16 cellular contexts compared by ENCODE assay signal in the genomic region with DNA sequence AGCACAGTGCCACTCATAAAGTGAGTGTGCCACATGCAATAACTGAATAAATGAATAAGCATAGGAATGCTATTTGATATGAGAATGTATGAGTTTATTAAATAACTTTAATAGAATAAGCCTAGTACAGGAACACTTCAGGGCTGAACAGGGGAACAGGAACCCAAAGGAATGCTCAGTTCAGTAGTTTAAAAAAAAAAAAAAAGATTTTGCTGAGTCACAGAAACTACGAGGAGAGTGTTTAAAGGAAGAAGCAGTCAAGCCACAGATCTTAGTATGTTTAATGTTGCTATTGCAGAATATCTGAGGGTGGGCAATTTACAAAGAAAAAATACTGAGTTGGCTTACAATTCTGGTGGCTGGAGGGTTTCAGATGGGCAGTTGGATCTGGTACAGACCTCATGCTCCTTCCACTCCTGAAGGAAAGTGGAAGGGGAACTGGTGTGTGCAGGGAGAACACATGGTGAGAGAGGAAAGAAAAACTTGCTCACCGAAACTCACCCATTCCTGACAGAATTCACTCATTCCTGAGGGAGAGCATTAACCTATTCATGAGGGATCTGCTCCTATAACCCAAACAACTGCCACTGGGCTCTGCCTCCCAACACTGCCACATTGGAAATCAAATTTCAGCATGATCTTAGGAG.
A peak's percentile ranks its signal among the peaks of the same experiment; 100 is the strongest.
DNase-seq lines count a peak whose midpoint lies in the region; ATAC-seq, FAIRE-seq and TF ChIP-seq lines count a peak whose summit lies in the region.
"Had no signal": no experiment of that assay in that cellular context is flagged by ENCODE, and none has a peak within 500 bp of the region (broad histone marks: within the 10 kb centered on the region; RNA-seq: fewer than 3 reads in every experiment).

No MANE protein-coding gene starts in this region.

- H3K9me3 ChIP-seq in GM12878 (replicated peaks; ENCODE audit: control insufficient read depth, insufficient read depth, low read length) = no peaks in the 10 kb centered on the region
- H3K9me3 ChIP-seq in mesodermal cell (ENCODE audit: control insufficient read depth, low read length) = no peaks in the 10 kb centered on the region
- H3K9me3 ChIP-seq: BLaER1, colonic mucosa had no signal

- H3K4me2 ChIP-seq in GM12878 (ENCODE audit: control insufficient read depth, insufficient read depth) = no peak overlapping the region
- H3K4me2 ChIP-seq: BLaER1 had no signal

- FAIRE-seq in GM12878 (lab: Jason Lieb, UNC) = no peak

- H3K27ac ChIP-seq in GM12878 (ENCODE audit: control insufficient read depth, insufficient read depth) = no peak overlapping the region
- peak overlapping the region; percentile 11 for H3K27ac ChIP-seq in mesodermal cell (ENCODE audit: low read depth, low read length, severe bottlenecking)
- H3K27ac ChIP-seq: BLaER1, colonic mucosa, heart right ventricle had no signal

- no peak overlapping the region for H3K4me3 Mint-ChIP-seq in activated CD4-positive, alpha-beta T cell treated with anti-CD3 and anti-CD28 coated beads for 36 hours

- TF ChIP-seq CTCF in GM12878 (IDR thresholded peaks at IDR 0.05 in 2 of 3, conservative IDR thresholded peaks at IDR 0.05 in 1 of 3; ENCODE audit: control insufficient read depth in 2 of 3, extremely low read depth in 1 of 3, insufficient read depth in 1 of 3, low read depth in 3 of 3, low read length in 3 of 3) = no peak

- intact Hi-C loops in GM12878 (cut with micrococcal nuclease; ENCODE audit: unreplicated experiment) = no loop called here
- intact Hi-C loops in activated CD4-positive, alpha-beta T cell treated with anti-CD3 and anti-CD28 coated beads for 36 hours (cut with DNase I, micrococcal nuclease) = no loop called here

- TF ChIP-seq RAD21 in GM12878 (IDR thresholded peaks at IDR 0.05; ENCODE audit: insufficient read depth, low read depth, low read length) = no peak

- H3K27me3 ChIP-seq in GM12878 (replicated peaks in 1 of 2; ENCODE audit: control insufficient read depth in 2 of 2, insufficient read depth in 2 of 2, low read length in 1 of 2) = no peaks in the 10 kb centered on the region
- H3K27me3 ChIP-seq: BLaER1, colonic mucosa, heart right ventricle had no signal

- H3K36me3 ChIP-seq in GM12878 (ENCODE audit: control insufficient read depth in 2 of 2, insufficient read depth in 2 of 2, low read length in 1 of 2) (no peaks in the 10 kb centered on the region), mesodermal cell (ENCODE audit: control insufficient read depth, insufficient read depth, low read length) (no peaks in the 10 kb centered on the region)
- H3K36me3 ChIP-seq: BLaER1, colonic mucosa, heart right ventricle had no signal

- CTCF ChIA-PET in GM12878 (lab: Yijun Ruan, JAX) = no interaction called here
- CTCF ChIA-PET in activated CD4-positive, alpha-beta T cell treated with anti-CD3 and anti-CD28 coated beads for 36 hours (lab: Charles Lee) = no interaction called here

- H3K27me3 Mint-ChIP-seq in activated CD4-positive, alpha-beta T cell treated with anti-CD3 and anti-CD28 coated beads for 36 hours = no peaks in the 10 kb centered on the region

- TF ChIP-seq POLR2A in GM12878 (IDR thresholded peaks at IDR 0.05; ENCODE audit: low read depth, low read length) (no peak), GM18505 (IDR thresholded peaks at IDR 0.05; ENCODE audit: borderline replicate concordance, extremely low read depth, insufficient read depth, insufficient read length) (no peak)

- SMC1A ChIA-PET in GM12878 (lab: Charles Lee; ENCODE audit: uncharacterized antibody, unreplicated experiment) = no interaction called here

- TF ChIP-seq EP300 in GM12878 (IDR thresholded peaks at IDR 0.05; ENCODE audit: borderline replicate concordance in 1 of 2, control insufficient read depth in 1 of 2, low read depth in 2 of 2, low read length in 2 of 2) = no peak

- H3K36me3 Mint-ChIP-seq in activated CD4-positive, alpha-beta T cell treated with anti-CD3 and anti-CD28 coated beads for 36 hours (ENCODE audit: low read depth) = no peaks in the 10 kb centered on the region

- no peak overlapping the region for H3K27ac Mint-ChIP-seq in activated CD4-positive, alpha-beta T cell treated with anti-CD3 and anti-CD28 coated beads for 36 hours

- H3K9me3 Mint-ChIP-seq in activated CD4-positive, alpha-beta T cell treated with anti-CD3 and anti-CD28 coated beads for 36 hours (ENCODE audit: low read depth) = peaks cover 3% of the 10 kb centered on the region

- ATAC-seq in GM12878 (no peak), GM19397 (IDR thresholded peaks at IDR 0.05; ENCODE audit: unreplicated experiment) (no peak), GM21367 (IDR thresholded peaks at IDR 0.05; ENCODE audit: unreplicated experiment) (no peak), GM18505 (IDR thresholded peaks at IDR 0.05; ENCODE audit: unreplicated experiment) (no peak)
- ATAC-seq in activated CD4-positive, alpha-beta T cell treated with anti-CD3 and anti-CD28 coated beads for 36 hours = no peak
- ATAC-seq: activated CD4-positive, CD25-positive, alpha-beta regulatory T cell treated with anti-CD3 and anti-CD28 coated beads, Interleukin-2, amount 50 U/mL, for 24 hours; heart right ventricle; Panc1 had no signal

- H2AFZ ChIP-seq in GM12878 (ENCODE audit: control insufficient read depth, low read depth, low read length) = no peak overlapping the region

- H3K4me3 ChIP-seq in GM12878 (no peak overlapping the region), mesodermal cell (ENCODE audit: extremely low read depth, insufficient read depth, low read length, poor library complexity, severe bottlenecking) (no peak overlapping the region)
- H3K4me3 ChIP-seq: BLaER1, colonic mucosa, heart right ventricle had no signal

- POLR2A ChIA-PET in GM12878 (lab: Charles Lee) = no interaction called here
- POLR2A ChIA-PET in activated CD4-positive, alpha-beta T cell treated with anti-CD3 and anti-CD28 coated beads for 36 hours (lab: Charles Lee) = no interaction called here

- H3K9ac ChIP-seq in GM12878 (ENCODE audit: control insufficient read depth, insufficient read depth, low read length) = no peak overlapping the region
- H3K9ac ChIP-seq: BLaER1 had no signal

- DNase-seq in Caki2 (ENCODE audit: low read depth) (peak; percentile 68), NCI-H226 (peak; percentile 28), GM12878 (ENCODE audit: low read depth, low spot score) (no peak)
- no peak for DNase-seq in activated CD4-positive, alpha-beta T cell treated with anti-CD3 and anti-CD28 coated beads for 36 hours
- DNase-seq: activated effector memory CD4-positive, alpha-beta T cell treated with anti-CD3 and anti-CD28 coated beads, Interleukin-2, amount 50 U/mL, for 16 hours; colonic mucosa; heart right ventricle; midbrain; NCI-H2029 had no signal

- no peaks in the 10 kb centered on the region for H4K20me1 ChIP-seq in GM12878 (ENCODE audit: control insufficient read depth, insufficient read depth)
- H4K20me1 ChIP-seq: BLaER1 had no signal

- no peaks in the 10 kb centered on the region for H3K4me1 Mint-ChIP-seq in activated CD4-positive, alpha-beta T cell treated with anti-CD3 and anti-CD28 coated beads for 36 hours

- RAD21 ChIA-PET in GM12878 (lab: Charles Lee; ENCODE audit: unreplicated experiment) = no interaction called here

- no peaks in the 10 kb centered on the region for H3K79me2 ChIP-seq in GM12878 (ENCODE audit: control insufficient read depth, insufficient read depth, low read length)

- no peaks in the 10 kb centered on the region for H3K4me1 ChIP-seq in GM12878 (ENCODE audit: control insufficient read depth, insufficient read depth, low read length)
- peaks cover 8% of the 10 kb centered on the region for H3K4me1 ChIP-seq in mesodermal cell (ENCODE audit: control insufficient read depth, insufficient read depth, low read length, poor library complexity, severe bottlenecking)
- H3K4me1 ChIP-seq: BLaER1, colonic mucosa had no signal

- 6% methylated on average over 2 of the region's 2 CpGs for WGBS in GM12878 (ENCODE audit: insufficient coverage, insufficient replicate concordance, low lambda C conversion rate, missing lambda C conversion rate)
- 61 to 86% methylated on average over 1 to 2 of the region's 2 CpGs for WGBS in mesodermal cell (ENCODE audit: insufficient coverage in 2 of 2), 2 experiments

- in situ Hi-C loops in Caki2 (cut with HindIII; ENCODE audit: low pct_unique_long_range_greater_than_20kb, low sequenced_read_pairs) (no loop called here), GM12878 (cut with MboI) (no loop called here)

- BruUV-seq in GM12878 (replicated peaks; lab: Mats Ljungman, UMichigan) = no TSS peak

TF ChIP-seq in GM12878, 131 proteins besides CTCF, POLR2A, EP300 and RAD21:
- TF ChIP-seq RBBP5 (conservative IDR thresholded peaks at IDR 0.05) (no peak), EED (IDR thresholded peaks at IDR 0.05; ENCODE audit: low read depth) (no peak), RELB (IDR thresholded peaks at IDR 0.05; ENCODE audit: low read depth) (no peak), BACH1 (IDR thresholded peaks at IDR 0.05; ENCODE audit: borderline replicate concordance) (peak; percentile 68; the same call in 1 of the 2 replicates)

Comparison
In these comparisons a context has a peak if more than half of its experiments do, and no peak if none do; other contexts are left out.
1. DNase-seq: peak in Caki2 (single experiment) and NCI-H226 (single experiment); none in GM12878 (single experiment) and activated CD4-positive, alpha-beta T cell treated with anti-CD3 and anti-CD28 coated beads for 36 hours (single experiment).